8 cellular contexts compared by ENCODE assay signal in genomic region chr11:535519-536454, GRCh38. TPM values are rescaled to one million over a fixed set of nuclear protein-coding genes. Genes with fewer than 3 reads are reported as not detected.
DNase-seq lines count a peak whose midpoint lies in the region; ATAC-seq lines count a peak whose summit lies in the region.

TSS of gene HRAS (minus strand) at chr11:535576.

- H3K27ac ChIP-seq in Karpas-422 (ENCODE audit: low read length): peak within 1 kb of the TSS; percentile 78

- H3K36me3 Mint-ChIP-seq in activated T-helper 1 cell treated with anti-CD3 and anti-CD28 coated beads, Interleukin-12 subunit alpha, Interleukin-12 subunit beta, Interleukin-2, Interleukin-4 antibody, amounts not matched to agents 30 ng/mL and 10 ng/mL and 1 ng/mL, durations not matched to agents 14 hours and 24 hours and 36 hours (ENCODE audit: low read depth): peaks cover 2% of the 10 kb centered on the region
- peaks cover 0 to 10% (median 0%) of the 10 kb centered on the region in 3 donors for H3K36me3 Mint-ChIP-seq in naive thymus-derived CD8-positive, alpha-beta T cell
- H3K36me3 Mint-ChIP-seq in stimulated activated naive B cell treated with anti-CD40 and anti-IgM and Interleukin-4, amounts not matched to agents 10 μg/mL and 1 μg/mL and 100 μg/mL, for 72 hours: peaks cover 7 to 8% of the 10 kb centered on the region in 2 donors

- no peaks in the 10 kb centered on the region for H3K27me3 Mint-ChIP-seq in activated T-helper 1 cell treated with anti-CD3 and anti-CD28 coated beads, Interleukin-12 subunit alpha, Interleukin-12 subunit beta, Interleukin-2, Interleukin-4 antibody, amounts not matched to agents 30 ng/mL and 10 ng/mL and 1 ng/mL, durations not matched to agents 14 hours and 24 hours and 36 hours (ENCODE audit: insufficient read depth)
- H3K27me3 Mint-ChIP-seq in naive thymus-derived CD8-positive, alpha-beta T cell: no peaks in the 10 kb centered on the region
- no peaks in the 10 kb centered on the region for H3K27me3 Mint-ChIP-seq in stimulated activated naive B cell treated with anti-CD40 and anti-IgM and Interleukin-4, amounts not matched to agents 10 μg/mL and 1 μg/mL and 100 μg/mL, for 72 hours

- no peaks in the 10 kb centered on the region for H3K9me3 ChIP-seq in Karpas-422 (ENCODE audit: low read length)

- peak within 1 kb of the TSS; percentile 95 for H3K9ac ChIP-seq in Karpas-422 (ENCODE audit: low read length)

- DNase-seq in DMS53 treated with DMSO at 0.1 percent for 48 hours (lab: John Stamatoyannopoulos, UW; ENCODE audit: unreplicated experiment) (peak; percentile 96), Karpas-422 (peak; percentile 98), RPMI7951 (ENCODE audit: low read depth) (peak; percentile 89), fibroblast of gingiva (ENCODE audit: low read depth) (peak; percentile 94)
- peak; percentile 97 for DNase-seq in activated T-helper 1 cell treated with anti-CD3 and anti-CD28 coated beads, Interleukin-12 subunit alpha, Interleukin-12 subunit beta, Interleukin-2, Interleukin-4 antibody, amounts not matched to agents 30 ng/mL and 10 ng/mL and 1 ng/mL, durations not matched to agents 14 hours and 24 hours and 36 hours (ENCODE audit: low spot score)
- DNase-seq in naive thymus-derived CD8-positive, alpha-beta T cell: peak; percentile 90 to 98 (median 96)
- peak; percentile 94 for DNase-seq in stimulated activated naive B cell treated with anti-CD40 and anti-IgM and Interleukin-4, amounts not matched to agents 10 μg/mL and 1 μg/mL and 100 μg/mL, for 72 hours

- peak within 1 kb of the TSS; percentile 87 for H3K4me3 Mint-ChIP-seq in activated T-helper 1 cell treated with anti-CD3 and anti-CD28 coated beads, Interleukin-12 subunit alpha, Interleukin-12 subunit beta, Interleukin-2, Interleukin-4 antibody, amounts not matched to agents 30 ng/mL and 10 ng/mL and 1 ng/mL, durations not matched to agents 14 hours and 24 hours and 36 hours
- peak within 1 kb of the TSS; percentile 85 to 97 (median 96) for H3K4me3 Mint-ChIP-seq in naive thymus-derived CD8-positive, alpha-beta T cell
- peak within 1 kb of the TSS; percentile 96 to 97 for H3K4me3 Mint-ChIP-seq in stimulated activated naive B cell treated with anti-CD40 and anti-IgM and Interleukin-4, amounts not matched to agents 10 μg/mL and 1 μg/mL and 100 μg/mL, for 72 hours

- H3K27ac Mint-ChIP-seq in activated T-helper 1 cell treated with anti-CD3 and anti-CD28 coated beads, Interleukin-12 subunit alpha, Interleukin-12 subunit beta, Interleukin-2, Interleukin-4 antibody, amounts not matched to agents 30 ng/mL and 10 ng/mL and 1 ng/mL, durations not matched to agents 14 hours and 24 hours and 36 hours: peak within 1 kb of the TSS; percentile 89
- peak within 1 kb of the TSS; percentile 89 to 99 (median 98) for H3K27ac Mint-ChIP-seq in naive thymus-derived CD8-positive, alpha-beta T cell
- peak within 1 kb of the TSS; percentile 95 for H3K27ac Mint-ChIP-seq in stimulated activated naive B cell treated with anti-CD40 and anti-IgM and Interleukin-4, amounts not matched to agents 10 μg/mL and 1 μg/mL and 100 μg/mL, for 72 hours

- intact Hi-C loops in activated T-helper 1 cell treated with anti-CD3 and anti-CD28 coated beads, Interleukin-12 subunit alpha, Interleukin-12 subunit beta, Interleukin-2, Interleukin-4 antibody, amounts not matched to agents 30 ng/mL and 10 ng/mL and 1 ng/mL, durations not matched to agents 14 hours and 24 hours and 36 hours (cut with micrococcal nuclease): loop anchor here (1.0 to 5.0 kb wide), 4 partner anchors 33 to 327 kb away; no protein-coding TSS in a partner anchor

- ATAC-seq in GM21786 (IDR thresholded peaks at IDR 0.05; ENCODE audit: unreplicated experiment): peak; percentile 61
- peak; percentile 72 to 79 for ATAC-seq in naive thymus-derived CD8-positive, alpha-beta T cell
- ATAC-seq in stimulated activated naive B cell treated with anti-CD40 and anti-IgM and Interleukin-4, amounts not matched to agents 10 μg/mL and 1 μg/mL and 100 μg/mL, for 72 hours (replicated peaks): peak; percentile 84 to 86

- H4K20me1 ChIP-seq in Karpas-422 (ENCODE audit: insufficient read depth, low read depth, low read length): peaks cover 15% of the 10 kb centered on the region

- peaks cover 9% of the 10 kb centered on the region for H3K4me1 Mint-ChIP-seq in activated T-helper 1 cell treated with anti-CD3 and anti-CD28 coated beads, Interleukin-12 subunit alpha, Interleukin-12 subunit beta, Interleukin-2, Interleukin-4 antibody, amounts not matched to agents 30 ng/mL and 10 ng/mL and 1 ng/mL, durations not matched to agents 14 hours and 24 hours and 36 hours (ENCODE audit: low read depth)
- peaks cover 2 to 25% (median 18%) of the 10 kb centered on the region in 4 donors for H3K4me1 Mint-ChIP-seq in naive thymus-derived CD8-positive, alpha-beta T cell
- H3K4me1 Mint-ChIP-seq in stimulated activated naive B cell treated with anti-CD40 and anti-IgM and Interleukin-4, amounts not matched to agents 10 μg/mL and 1 μg/mL and 100 μg/mL, for 72 hours: peaks cover 17 to 40% of the 10 kb centered on the region in 2 donors

- H3K9me3 Mint-ChIP-seq in activated T-helper 1 cell treated with anti-CD3 and anti-CD28 coated beads, Interleukin-12 subunit alpha, Interleukin-12 subunit beta, Interleukin-2, Interleukin-4 antibody, amounts not matched to agents 30 ng/mL and 10 ng/mL and 1 ng/mL, durations not matched to agents 14 hours and 24 hours and 36 hours: no peaks in the 10 kb centered on the region
- H3K9me3 Mint-ChIP-seq in naive thymus-derived CD8-positive, alpha-beta T cell: no peaks in the 10 kb centered on the region
- H3K9me3 Mint-ChIP-seq in stimulated activated naive B cell treated with anti-CD40 and anti-IgM and Interleukin-4, amounts not matched to agents 10 μg/mL and 1 μg/mL and 100 μg/mL, for 72 hours: no peaks in the 10 kb centered on the region

- no peaks in the 10 kb centered on the region for H3K27me3 ChIP-seq in Karpas-422 (ENCODE audit: low read length)

- H3K9me2 ChIP-seq in Karpas-422 (replicated peaks; ENCODE audit: insufficient read depth, low read length): no peaks in the 10 kb centered on the region

- peak within 1 kb of the TSS; percentile 99 for H3K4me3 ChIP-seq in Karpas-422 (ENCODE audit: low read length)

- POLR2A ChIA-PET in naive thymus-derived CD8-positive, alpha-beta T cell (lab: Charles Lee): interaction anchor here (0.6 to 5.5 kb wide), 34 partner anchors 10 to 329 kb away, joined by 3 to 42 read pairs (median 4); partner anchors contain the start of genes BET1L, DEAF1, PHRF1 and PNPLA2

- peaks cover 35% of the 10 kb centered on the region for H3K4me1 ChIP-seq in Karpas-422 (ENCODE audit: low read length)

- peak within 1 kb of the TSS; percentile 99 for H3K4me2 ChIP-seq in Karpas-422 (ENCODE audit: low read depth, low read length, poor library complexity, severe bottlenecking)

- H3K36me3 ChIP-seq in Karpas-422 (ENCODE audit: insufficient read depth, low read length): no peaks in the 10 kb centered on the region; the same call in 1 of the 2 replicates

- H3K79me2 ChIP-seq in Karpas-422 (ENCODE audit: low read length): peaks cover 7% of the 10 kb centered on the region; the same call in 1 of the 2 replicates

- H2AFZ ChIP-seq in Karpas-422 (ENCODE audit: low read length): peak within 1 kb of the TSS; percentile 56; the same call in 1 of the 2 replicates

RNA-seq across cellular contexts. Expression of gene HRAS, which starts in this region (rescaled TPM):
- total RNA-seq in Karpas-422 (2014; rRNA removed; shearing (Covaris generic); ENCODE audit: low replicate concordance): 8.5 and 53.1 TPM in 2 replicates
- 65.8 and 81.1 TPM in 2 replicates for total RNA-seq in RPMI7951 (2014; rRNA removed; shearing (Covaris generic))
- 76.6 and 88.7 TPM in 2 replicates for total RNA-seq in activated T-helper 1 cell treated with anti-CD3 and anti-CD28 coated beads, Interleukin-12 subunit alpha, Interleukin-12 subunit beta, Interleukin-2, Interleukin-4 antibody, amounts not matched to agents 30 ng/mL and 10 ng/mL and 1 ng/mL, durations not matched to agents 14 hours and 24 hours and 36 hours
- total RNA-seq in naive thymus-derived CD8-positive, alpha-beta T cell: 10 to 100 TPM; 36.2 to 40.7 TPM
- polyA plus RNA-seq in naive thymus-derived CD8-positive, alpha-beta T cell: 10 to 100 TPM in 2 of 3 donors, 1 to 10 TPM in 1; 8.6 to 26.7 (median 15.3) TPM

Comparison
In these comparisons a context has a peak if more than half of its experiments do, and no peak if none do; other contexts are left out.
1. Peak in every context shown above with its lines: DNase-seq, ATAC-seq, H3K4me3 ChIP-seq and H3K27ac ChIP-seq.